14 cellular contexts compared by ENCODE assay signal in the genomic region with DNA sequence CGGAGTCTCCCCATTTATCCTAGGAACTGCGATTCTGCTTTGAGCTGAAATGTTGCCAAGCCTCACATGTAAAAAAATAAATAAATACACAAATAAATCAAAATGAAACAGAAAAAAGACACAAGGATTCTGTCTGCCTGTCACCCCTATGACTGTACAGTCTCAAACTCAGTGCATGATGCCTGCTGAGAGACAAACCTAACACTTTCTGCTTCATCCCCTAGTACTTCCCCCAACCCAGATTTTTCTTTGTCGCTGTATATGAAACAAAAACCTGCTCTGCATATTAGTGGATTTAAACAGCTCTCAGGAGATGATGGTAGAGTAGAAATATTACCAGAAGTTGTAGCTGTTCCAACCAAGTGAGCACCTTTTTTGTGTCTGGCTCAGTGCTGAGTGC.
DNase-seq lines count a peak whose midpoint lies in the region; ATAC-seq and TF ChIP-seq lines count a peak whose summit lies in the region.
"Had no signal": no experiment of that assay in that cellular context is flagged by ENCODE, and none has a peak within 500 bp of the region (broad histone marks: within the 10 kb centered on the region; RNA-seq: fewer than 3 reads in every experiment).

No MANE protein-coding gene starts in this region.

- no peak for DNase-seq in activated naive CD4-positive, alpha-beta T cell treated with anti-CD3 and anti-CD28 coated beads, Interleukin-2, amount 50 U/mL, for 72 hours (ENCODE audit: low spot score in 2 of 2)
- no peak for DNase-seq in activated naive CD4-positive, alpha-beta T cell (lab: John Stamatoyannopoulos, UW)
- peak; percentile 11 for DNase-seq in GM13977 (ENCODE audit: low spot score)
- no peak for DNase-seq in stimulated activated effector memory CD8-positive, alpha-beta T cell treated with anti-CD3 and anti-CD28 coated beads, Interleukin-12 subunit alpha, Interleukin-12 subunit beta, amount 100 ng/mL, for 72 hours (ENCODE audit: low spot score in 2 of 2)
- DNase-seq in NCI-H2029 treated with DMSO at 0.1 percent for 48 hours (lab: John Stamatoyannopoulos, UW): no peak
- no peak for DNase-seq in kidney tubule cell (ENCODE audit: low spot score)
- DNase-seq: DMS 273 treated with DMSO at 0.1 percent for 48 hours, H7 had no signal

- H3K4me1 ChIP-seq in Loucy (ENCODE audit: insufficient read depth, low read length, poor library complexity, severe bottlenecking): no peaks in the 10 kb centered on the region

- no peaks in the 10 kb centered on the region for H4K20me1 ChIP-seq in Loucy (ENCODE audit: insufficient read depth, low read length, poor library complexity, severe bottlenecking)
- H4K20me1 ChIP-seq: BLaER1 had no signal

- no peak overlapping the region for H3K4me2 ChIP-seq in Loucy (ENCODE audit: low read depth, low read length, poor library complexity, severe bottlenecking)
- H3K4me2 ChIP-seq: BLaER1, GM23338, KMS-11 had no signal

- H2AFZ ChIP-seq in Loucy (ENCODE audit: low read length): peak overlapping the region; percentile 57; the same call in 1 of the 2 replicates
- H2AFZ ChIP-seq: GM23338 had no signal

- H3K4me3 Mint-ChIP-seq in stimulated activated effector memory CD8-positive, alpha-beta T cell treated with anti-CD3 and anti-CD28 coated beads, Interleukin-12 subunit alpha, Interleukin-12 subunit beta, amount 100 ng/mL, for 72 hours: no peak overlapping the region
- H3K4me3 Mint-ChIP-seq: GM23338 had no signal

- no peaks in the 10 kb centered on the region for H3K36me3 ChIP-seq in Loucy (ENCODE audit: insufficient read depth, low read length)
- H3K36me3 ChIP-seq: BLaER1 had no signal

- no peaks in the 10 kb centered on the region for H3K4me1 Mint-ChIP-seq in stimulated activated effector memory CD8-positive, alpha-beta T cell treated with anti-CD3 and anti-CD28 coated beads, Interleukin-12 subunit alpha, Interleukin-12 subunit beta, amount 100 ng/mL, for 72 hours
- H3K4me1 Mint-ChIP-seq: GM23338 had no signal

- ATAC-seq in activated naive CD4-positive, alpha-beta T cell treated with anti-CD3 and anti-CD28 coated beads, Interleukin-2, amount 50 U/mL, for 72 hours: peak; percentile 28 to 81
- ATAC-seq in stimulated activated effector memory CD8-positive, alpha-beta T cell treated with anti-CD3 and anti-CD28 coated beads, Interleukin-12 subunit alpha, Interleukin-12 subunit beta, amount 100 ng/mL, for 72 hours: peak; percentile 32
- ATAC-seq in GM21526 (IDR thresholded peaks at IDR 0.05; ENCODE audit: low FRiP score, unreplicated experiment): no peak
- ATAC-seq: GM23338, HepG2 had no signal

- H3K9me2 ChIP-seq in Loucy (replicated peaks; ENCODE audit: low read depth, low read length): no peaks in the 10 kb centered on the region

- no peak overlapping the region for H3K4me3 ChIP-seq in Loucy (ENCODE audit: low read length, poor library complexity, severe bottlenecking)
- H3K4me3 ChIP-seq: BLaER1, GM23338 had no signal

- no peak overlapping the region for H3K9ac ChIP-seq in Loucy (ENCODE audit: low read depth, low read length, poor library complexity, severe bottlenecking)
- H3K9ac ChIP-seq: BLaER1, KMS-11 had no signal

- no peaks in the 10 kb centered on the region for H3K9me3 ChIP-seq in Loucy (ENCODE audit: insufficient read depth, low read depth, low read length)

- no peaks in the 10 kb centered on the region for H3F3A ChIP-seq in Loucy (ENCODE audit: low read depth)

- no peak overlapping the region for H3K27ac Mint-ChIP-seq in activated naive CD4-positive, alpha-beta T cell treated with anti-CD3 and anti-CD28 coated beads, Interleukin-2, amount 50 U/mL, for 72 hours
- no peak overlapping the region for H3K27ac Mint-ChIP-seq in stimulated activated effector memory CD8-positive, alpha-beta T cell treated with anti-CD3 and anti-CD28 coated beads, Interleukin-12 subunit alpha, Interleukin-12 subunit beta, amount 100 ng/mL, for 72 hours
- H3K27ac Mint-ChIP-seq: GM23338 had no signal

- H3K27me3 ChIP-seq in Loucy (ENCODE audit: insufficient read depth, low read length, poor library complexity, severe bottlenecking): no peaks in the 10 kb centered on the region
- H3K27me3 ChIP-seq: BLaER1 had no signal

- peaks cover 12 to 19% of the 10 kb centered on the region in 2 donors for H3K36me3 Mint-ChIP-seq in activated naive CD4-positive, alpha-beta T cell treated with anti-CD3 and anti-CD28 coated beads, Interleukin-2, amount 50 U/mL, for 72 hours
- H3K36me3 Mint-ChIP-seq in stimulated activated effector memory CD8-positive, alpha-beta T cell treated with anti-CD3 and anti-CD28 coated beads, Interleukin-12 subunit alpha, Interleukin-12 subunit beta, amount 100 ng/mL, for 72 hours: no peaks in the 10 kb centered on the region

- in situ Hi-C loops in GM13977 (cut with MboI; ENCODE audit: low pct_unique_long_range_greater_than_20kb, low sequenced_read_pairs, unreplicated experiment): loop anchor here (25.0 kb wide), 1 partner anchor 282 kb away; no protein-coding TSS in a partner anchor

- H3K79me2 ChIP-seq in Loucy (ENCODE audit: insufficient read depth, low read length): no peaks in the 10 kb centered on the region

- H3K9me3 Mint-ChIP-seq in activated naive CD4-positive, alpha-beta T cell treated with anti-CD3 and anti-CD28 coated beads, Interleukin-2, amount 50 U/mL, for 72 hours: peaks cover 5 to 14% of the 10 kb centered on the region in 2 donors
- H3K9me3 Mint-ChIP-seq in stimulated activated effector memory CD8-positive, alpha-beta T cell treated with anti-CD3 and anti-CD28 coated beads, Interleukin-12 subunit alpha, Interleukin-12 subunit beta, amount 100 ng/mL, for 72 hours: no peaks in the 10 kb centered on the region

- TF ChIP-seq CTCF in GM13977 (IDR thresholded peaks at IDR 0.05; ENCODE audit: extremely low read depth, insufficient read depth, missing control alignments) (no peak), Loucy (conservative IDR thresholded peaks at IDR 0.05; ENCODE audit: low read length) (no peak)
